In genomic region chr1:81125672-81126071, GRCh38 we compare ENCODE assay signal across 20 cellular contexts.
"Had no signal": no experiment of that assay in that cellular context is flagged by ENCODE, and none has a peak within 500 bp of the region (broad histone marks: within the 10 kb centered on the region; RNA-seq: fewer than 3 reads in every experiment).

No MANE protein-coding gene starts in this region.

- H3K36me3 ChIP-seq: esophagus squamous epithelium, gastrocnemius medialis, heart right ventricle, thyroid gland, uterus had no signal

- DNase-seq: activated CD4-positive, alpha-beta T cell treated with anti-CD3 and anti-CD28 coated beads for 48 hours; activated CD8-positive, alpha-beta memory T cell treated with anti-CD3 and anti-CD28 coated beads, Interleukin-2, amount 50 U/mL, for 4 hours; activated CD8-positive, alpha-beta T cell treated with anti-CD3 and anti-CD28 coated beads, Interleukin-2, amount 10 ng/mL, durations not matched to agents 7 days and 5 days; activated gamma-delta T cell; activated T-cell treated with anti-CD3 and anti-CD28 coated beads, Interleukin-2, amount 50 U/mL, for 48 hours; amygdala; body of pancreas; central memory CD4-positive, alpha-beta T cell; cortex of kidney; effector CD4-positive, alpha-beta T cell; esophagus squamous epithelium; gastrocnemius medialis; heart right ventricle; left cardiac atrium; naive thymus-derived CD4-positive, alpha-beta T cell; stimulated activated CD4-positive, alpha-beta T cell treated with anti-CD3 and anti-CD28 coated beads, Interleukin-2, amount 100 ng/mL, for 24 hours; thyroid gland; uterus had no signal

- ATAC-seq: activated CD8-positive, alpha-beta T cell treated with anti-CD3 and anti-CD28 coated beads, Interleukin-2, amount 10 ng/mL, durations not matched to agents 7 days and 5 days; body of pancreas; gastrocnemius medialis; heart right ventricle; left cardiac atrium; naive thymus-derived CD4-positive, alpha-beta T cell; stimulated activated effector memory CD8-positive, alpha-beta T cell treated with anti-CD3 and anti-CD28 coated beads, Interleukin-12 subunit alpha, Interleukin-12 subunit beta, amount 100 ng/mL, for 72 hours; WTC11 had no signal

- H3K9me3 ChIP-seq: body of pancreas, esophagus squamous epithelium, gastrocnemius medialis, heart right ventricle, thyroid gland, uterus had no signal

- H3K27me3 ChIP-seq: body of pancreas, esophagus squamous epithelium, gastrocnemius medialis, heart right ventricle, thyroid gland, uterus had no signal

- H3K4me1 ChIP-seq: body of pancreas, esophagus squamous epithelium, gastrocnemius medialis, thyroid gland, uterus had no signal

- H3K4me3 ChIP-seq: body of pancreas, esophagus squamous epithelium, gastrocnemius medialis, heart right ventricle, thyroid gland, uterus had no signal

- H3K27ac ChIP-seq: body of pancreas, esophagus squamous epithelium, gastrocnemius medialis, heart right ventricle, thyroid gland, uterus had no signal
